In the genomic region with DNA sequence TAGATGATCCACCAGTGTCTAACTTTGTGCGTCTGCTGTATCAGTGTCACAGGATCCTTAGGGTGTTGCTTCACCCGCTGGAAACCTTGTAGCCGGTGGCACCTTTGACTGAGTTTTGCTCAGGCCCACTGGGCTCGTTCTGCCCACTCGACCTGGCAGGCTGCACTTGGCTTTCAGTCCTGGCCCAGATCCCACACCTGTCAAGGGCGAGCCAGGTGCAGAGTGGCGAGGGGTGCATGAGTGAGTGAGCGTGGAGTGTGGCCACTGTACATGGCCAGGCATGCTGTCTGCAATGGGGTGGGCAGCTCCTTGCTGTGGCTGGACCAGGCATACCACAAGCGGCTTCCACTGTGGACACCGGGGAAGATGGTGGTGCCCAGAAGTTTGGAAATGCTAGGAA, we compare ENCODE assay signal across 9 cellular contexts.
"Had no signal": no experiment of that assay in that cellular context is flagged by ENCODE, and none has a peak within 500 bp of the region (broad histone marks: within the 10 kb centered on the region; RNA-seq: fewer than 3 reads in every experiment).

No MANE protein-coding gene starts in this region.

- H3K79me2 ChIP-seq: parathyroid adenoma had no signal

- H3K27ac Mint-ChIP-seq: activated CD4-positive, alpha-beta T cell treated with anti-CD3 and anti-CD28 coated beads, Interleukin-2, amount 10 ng/mL, durations not matched to agents 7 days and 5 days; activated naive CD4-positive, alpha-beta T cell treated with anti-CD3 and anti-CD28 coated beads for 36 hours; activated naive CD8-positive, alpha-beta T cell treated with anti-CD3 and anti-CD28 coated beads, Interleukin-2, amount 50 U/mL, for 24 hours; activated T-helper 17 cell treated with anti-CD3 and anti-CD28 coated beads, Interleukin-2, amount 50 U/mL, for 72 hours; stimulated activated memory B cell treated with anti-CD40 and anti-IgM and Interleukin-4, amounts not matched to agents 10 μg/mL and 1 μg/mL and 100 μg/mL, for 72 hours had no signal

- H3K4me1 ChIP-seq: breast epithelium, parathyroid adenoma had no signal

- H2AFZ ChIP-seq: parathyroid adenoma had no signal

- ATAC-seq: activated naive CD8-positive, alpha-beta T cell treated with anti-CD3 and anti-CD28 coated beads, Interleukin-2, amount 50 U/mL, for 24 hours; activated T-helper 17 cell treated with anti-CD3 and anti-CD28 coated beads, Interleukin-2, amount 50 U/mL, for 72 hours; stimulated activated memory B cell treated with anti-CD40 and anti-IgM and Interleukin-4, amounts not matched to agents 10 μg/mL and 1 μg/mL and 100 μg/mL, for 72 hours had no signal

- H3K9me3 ChIP-seq: breast epithelium, upper lobe of left lung had no signal

- H3K27me3 Mint-ChIP-seq: activated CD4-positive, alpha-beta T cell treated with anti-CD3 and anti-CD28 coated beads, Interleukin-2, amount 10 ng/mL, durations not matched to agents 7 days and 5 days; activated naive CD8-positive, alpha-beta T cell treated with anti-CD3 and anti-CD28 coated beads, Interleukin-2, amount 50 U/mL, for 24 hours; activated T-helper 17 cell treated with anti-CD3 and anti-CD28 coated beads, Interleukin-2, amount 50 U/mL, for 72 hours had no signal

- H3K4me3 Mint-ChIP-seq: activated CD4-positive, alpha-beta T cell treated with anti-CD3 and anti-CD28 coated beads, Interleukin-2, amount 10 ng/mL, durations not matched to agents 7 days and 5 days; activated naive CD4-positive, alpha-beta T cell treated with anti-CD3 and anti-CD28 coated beads for 36 hours; activated naive CD8-positive, alpha-beta T cell treated with anti-CD3 and anti-CD28 coated beads, Interleukin-2, amount 50 U/mL, for 24 hours; activated T-helper 17 cell treated with anti-CD3 and anti-CD28 coated beads, Interleukin-2, amount 50 U/mL, for 72 hours; stimulated activated memory B cell treated with anti-CD40 and anti-IgM and Interleukin-4, amounts not matched to agents 10 μg/mL and 1 μg/mL and 100 μg/mL, for 72 hours had no signal

- H3K27me3 ChIP-seq: breast epithelium, upper lobe of left lung had no signal

- DNase-seq: activated CD4-positive, alpha-beta T cell treated with anti-CD3 and anti-CD28 coated beads, Interleukin-2, amount 10 ng/mL, durations not matched to agents 7 days and 5 days; activated naive CD4-positive, alpha-beta T cell treated with anti-CD3 and anti-CD28 coated beads for 36 hours; activated naive CD8-positive, alpha-beta T cell treated with anti-CD3 and anti-CD28 coated beads, Interleukin-2, amount 50 U/mL, for 24 hours; aorta; upper lobe of left lung had no signal

- H3K9me3 Mint-ChIP-seq: activated T-helper 17 cell treated with anti-CD3 and anti-CD28 coated beads, Interleukin-2, amount 50 U/mL, for 72 hours had no signal

- H3K4me1 Mint-ChIP-seq: activated CD4-positive, alpha-beta T cell treated with anti-CD3 and anti-CD28 coated beads, Interleukin-2, amount 10 ng/mL, durations not matched to agents 7 days and 5 days had no signal

- H3K27ac ChIP-seq: breast epithelium, parathyroid adenoma, upper lobe of left lung had no signal

- H3K9ac ChIP-seq: parathyroid adenoma had no signal

- H3K36me3 ChIP-seq: breast epithelium, upper lobe of left lung had no signal

- H3K4me3 ChIP-seq: breast epithelium, upper lobe of left lung had no signal
